8 cellular contexts compared by ENCODE assay signal in genomic region chr11:132402056-132402684, GRCh38.
A peak's percentile ranks its signal among the peaks of the same experiment; 100 is the strongest.
DNase-seq lines count a peak whose midpoint lies in the region; ATAC-seq and TF ChIP-seq lines count a peak whose summit lies in the region.

No MANE protein-coding gene starts in this region.

- ATAC-seq in GM19023 (IDR thresholded peaks at IDR 0.05; ENCODE audit: unreplicated experiment) (peak; percentile 94), HG03354 (IDR thresholded peaks at IDR 0.05; ENCODE audit: poor library complexity, severe bottlenecking, unreplicated experiment) (peak; percentile 93), gastroesophageal sphincter (no peak)

- no peak for TF ChIP-seq EP300 in gastroesophageal sphincter (IDR thresholded peaks at IDR 0.05)

- H3K36me3 Mint-ChIP-seq in endodermal cell (ENCODE audit: low read depth) = no peaks in the 10 kb centered on the region

- no peaks in the 10 kb centered on the region for H3K27me3 ChIP-seq in endodermal cell (ENCODE audit: control insufficient read depth, insufficient read depth, low read length, poor library complexity, severe bottlenecking)
- peaks cover 37% of the 10 kb centered on the region for H3K27me3 ChIP-seq in gastroesophageal sphincter
- peaks cover 0 to 4% (median 0%) of the 10 kb centered on the region in 4 donors for H3K27me3 ChIP-seq in esophagus squamous epithelium

- H3K9ac ChIP-seq in endodermal cell (ENCODE audit: extremely low read depth, low read length, poor library complexity, severe bottlenecking) = no peak overlapping the region

- peaks cover 15% of the 10 kb centered on the region for H3K4me1 Mint-ChIP-seq in endodermal cell

- no peak overlapping the region for H3K4me3 Mint-ChIP-seq in endodermal cell

- TF ChIP-seq CTCF in AG09309 (IDR thresholded peaks at IDR 0.05; ENCODE audit: control insufficient read depth, insufficient read depth, low read depth, low read length, missing control alignments) (peak; percentile 77), endodermal cell (conservative IDR thresholded peaks at IDR 0.05) (peak; percentile 82), gastroesophageal sphincter (IDR thresholded peaks at IDR 0.05) (peak in 1 of 4 experiments; percentile 50), esophagus squamous epithelium (IDR thresholded peaks at IDR 0.05) (peak in 1 of 6 experiments; percentile 14)

- H3K27me3 Mint-ChIP-seq in endodermal cell (ENCODE audit: insufficient read depth) = no peaks in the 10 kb centered on the region

- no peaks in the 10 kb centered on the region for H3K9me3 Mint-ChIP-seq in endodermal cell

- H3K4me3 ChIP-seq in AG09309 (ENCODE audit: control insufficient read depth, low read depth, low read length) = no peak overlapping the region
- H3K4me3 ChIP-seq in endodermal cell (ENCODE audit: low read length) = no peak overlapping the region
- no peak overlapping the region for H3K4me3 ChIP-seq in gastroesophageal sphincter
- no peak overlapping the region for H3K4me3 ChIP-seq in esophagus squamous epithelium

- H3K27ac Mint-ChIP-seq in endodermal cell = no peak overlapping the region

- H3K36me3 ChIP-seq in endodermal cell (ENCODE audit: control insufficient read depth, insufficient read depth, low read length) = no peaks in the 10 kb centered on the region
- H3K36me3 ChIP-seq in gastroesophageal sphincter = no peaks in the 10 kb centered on the region
- H3K36me3 ChIP-seq in esophagus squamous epithelium = no peaks in the 10 kb centered on the region

- peaks cover 7% of the 10 kb centered on the region for H3K9me3 ChIP-seq in endodermal cell (ENCODE audit: control insufficient read depth, low read length)
- no peaks in the 10 kb centered on the region for H3K9me3 ChIP-seq in gastroesophageal sphincter
- no peaks in the 10 kb centered on the region for H3K9me3 ChIP-seq in esophagus squamous epithelium

- H3K27ac ChIP-seq in endodermal cell (ENCODE audit: low read depth, low read length) (no peak overlapping the region), gastroesophageal sphincter (no peak overlapping the region), esophagus squamous epithelium (no peak overlapping the region)

- intact Hi-C loops in esophagus squamous epithelium (cut with DNase I) = no loop called here

- no peaks in the 10 kb centered on the region for H3K4me1 ChIP-seq in endodermal cell (ENCODE audit: control insufficient read depth, insufficient read depth, low read length)
- H3K4me1 ChIP-seq in gastroesophageal sphincter = no peaks in the 10 kb centered on the region
- no peaks in the 10 kb centered on the region for H3K4me1 ChIP-seq in esophagus squamous epithelium

- WGBS in endodermal cell (ENCODE audit: insufficient coverage in 1 of 2, insufficient read length in 1 of 2), 2 experiments = 25 to 35% methylated on average over 2 to 8 of the region's 8 CpGs
- 2 to 9% methylated on average over 6 to 7 of the region's 8 CpGs for WGBS in gastroesophageal sphincter (ENCODE audit: low coverage in 1 of 2), 2 donors
- WGBS in esophagus squamous epithelium, 2 donors = 23 to 30% methylated on average over 6 to 7 of the region's 8 CpGs

- no peak for TF ChIP-seq POLR2A in gastroesophageal sphincter (IDR thresholded peaks at IDR 0.05)
- TF ChIP-seq POLR2A in esophagus squamous epithelium (IDR thresholded peaks at IDR 0.05) = no peak

- DNase-seq in AG09309 (ENCODE audit: low read depth) (peak; percentile 2), NCI-H748 treated with DMSO at 0.1 percent for 48 hours (lab: John Stamatoyannopoulos, UW) (peak; percentile 83), endodermal cell (peak; percentile 89), occipital lobe (lab: John Stamatoyannopoulos, UW) (peak; percentile 50), esophagus squamous epithelium (lab: John Stamatoyannopoulos, UW) (no peak)
